In genomic region chr2:179437430-179437829, GRCh38 we compare ENCODE assay signal across 29 cellular contexts.
"Had no signal": no experiment of that assay in that cellular context is flagged by ENCODE, and none has a peak within 500 bp of the region (broad histone marks: within the 10 kb centered on the region; RNA-seq: fewer than 3 reads in every experiment).

No MANE protein-coding gene starts in this region.

- H3K27me3 Mint-ChIP-seq: progenitor cell of endocrine pancreas had no signal

- H3K36me3 ChIP-seq: ovary, right lobe of liver, sigmoid colon, stomach, thoracic aorta, thyroid gland, tibial nerve, upper lobe of left lung, vagina had no signal

- ATAC-seq: natural killer cell treated with Interleukin-12 subunit alpha and Interleukin-12 subunit beta and Interleukin-15 and Interleukin-18, amount 100 ng/mL, for 72 hours; psoas muscle; right cardiac atrium; right lobe of liver; stimulated activated effector memory CD8-positive, alpha-beta T cell treated with anti-CD3 and anti-CD28 coated beads, Interleukin-12 subunit alpha, Interleukin-12 subunit beta, amount 100 ng/mL, for 72 hours; stimulated activated naive B cell treated with anti-CD40 and anti-IgM and Interleukin-4, amounts not matched to agents 10 μg/mL and 1 μg/mL and 100 μg/mL, for 72 hours had no signal

- H3K27me3 ChIP-seq: ovary, right lobe of liver, sigmoid colon, stomach, thyroid gland, tibial nerve, upper lobe of left lung, vagina had no signal

- H3K4me3 Mint-ChIP-seq: natural killer cell treated with Interleukin-12 subunit alpha and Interleukin-12 subunit beta and Interleukin-15 and Interleukin-18, amount 100 ng/mL, for 72 hours; nephron progenitor cell; neural crest cell; stimulated activated effector memory CD8-positive, alpha-beta T cell treated with anti-CD3 and anti-CD28 coated beads, Interleukin-12 subunit alpha, Interleukin-12 subunit beta, amount 100 ng/mL, for 72 hours; stimulated activated naive B cell treated with anti-CD40 and anti-IgM and Interleukin-4, amounts not matched to agents 10 μg/mL and 1 μg/mL and 100 μg/mL, for 72 hours; stimulated activated naive CD8-positive, alpha-beta T cell treated with anti-CD3 and anti-CD28 coated beads, Interleukin-15, Interleukin-2, amounts not matched to agents 100 ng/mL and 50 ng/mL, for 24 hours had no signal

- H3K27ac ChIP-seq: ovary, parathyroid adenoma, psoas muscle, right lobe of liver, sigmoid colon, stomach, thoracic aorta, thyroid gland, tibial nerve, upper lobe of left lung, vagina had no signal

- H3K4me3 ChIP-seq: ovary, psoas muscle, right lobe of liver, sigmoid colon, stomach, thoracic aorta, thyroid gland, tibial nerve, upper lobe of left lung, vagina had no signal

- H3K36me3 Mint-ChIP-seq: natural killer cell treated with Interleukin-12 subunit alpha and Interleukin-12 subunit beta and Interleukin-15 and Interleukin-18, amount 100 ng/mL, for 72 hours; stimulated activated effector memory CD8-positive, alpha-beta T cell treated with anti-CD3 and anti-CD28 coated beads, Interleukin-12 subunit alpha, Interleukin-12 subunit beta, amount 100 ng/mL, for 72 hours; stimulated activated naive B cell treated with anti-CD40 and anti-IgM and Interleukin-4, amounts not matched to agents 10 μg/mL and 1 μg/mL and 100 μg/mL, for 72 hours had no signal

- H3K4me1 Mint-ChIP-seq: stimulated activated effector memory CD8-positive, alpha-beta T cell treated with anti-CD3 and anti-CD28 coated beads, Interleukin-12 subunit alpha, Interleukin-12 subunit beta, amount 100 ng/mL, for 72 hours; stimulated activated naive B cell treated with anti-CD40 and anti-IgM and Interleukin-4, amounts not matched to agents 10 μg/mL and 1 μg/mL and 100 μg/mL, for 72 hours had no signal

- H3K27ac Mint-ChIP-seq: natural killer cell treated with Interleukin-12 subunit alpha and Interleukin-12 subunit beta and Interleukin-15 and Interleukin-18, amount 100 ng/mL, for 72 hours; nephron progenitor cell; progenitor cell of endocrine pancreas; stimulated activated effector memory CD8-positive, alpha-beta T cell treated with anti-CD3 and anti-CD28 coated beads, Interleukin-12 subunit alpha, Interleukin-12 subunit beta, amount 100 ng/mL, for 72 hours; stimulated activated naive B cell treated with anti-CD40 and anti-IgM and Interleukin-4, amounts not matched to agents 10 μg/mL and 1 μg/mL and 100 μg/mL, for 72 hours; stimulated activated naive CD8-positive, alpha-beta T cell treated with anti-CD3 and anti-CD28 coated beads, Interleukin-15, Interleukin-2, amounts not matched to agents 100 ng/mL and 50 ng/mL, for 24 hours had no signal

- DNase-seq: nephron progenitor cell; occipital lobe; ovary; posterior cingulate gyrus; psoas muscle; right cardiac atrium; right lobe of liver; sigmoid colon; small intestine; stimulated activated CD4-positive, alpha-beta T cell treated with anti-CD3 and anti-CD28 coated beads, Interleukin-15, amount 100 ng/mL, for 24 hours; stimulated activated CD4-positive, alpha-beta T cell treated with anti-CD3 and anti-CD28 coated beads, Interleukin-2, amount 100 ng/mL, for 24 hours; stimulated activated CD4-positive, alpha-beta T cell treated with anti-CD3 and anti-CD28 coated beads, Interleukin-2, amount 100 ng/mL, for 48 hours; stimulated activated CD4-positive, alpha-beta T cell treated with anti-CD3 and anti-CD28 coated beads, Interleukin-4, amount 100 ng/mL, for 24 hours; stimulated activated naive B cell treated with anti-CD40 and anti-IgM and Interleukin-4, amounts not matched to agents 10 μg/mL and 1 μg/mL and 100 μg/mL, for 72 hours; stimulated activated naive CD4-positive, alpha-beta T cell treated with Interleukin-2 at 50 U/mL for 16 hours; stomach; thyroid gland; trophoblast cell; upper lobe of left lung had no signal

- H2AFZ ChIP-seq: parathyroid adenoma had no signal

- H3K4me1 ChIP-seq: parathyroid adenoma, psoas muscle, right lobe of liver, sigmoid colon, stomach, thyroid gland, tibial nerve, upper lobe of left lung, vagina had no signal

- FAIRE-seq: urothelium cell line had no signal

- H3K9me3 ChIP-seq: ovary, psoas muscle, right lobe of liver, sigmoid colon, stomach, thoracic aorta, thyroid gland, tibial nerve, upper lobe of left lung, vagina had no signal

- H3K9me3 Mint-ChIP-seq: natural killer cell treated with Interleukin-12 subunit alpha and Interleukin-12 subunit beta and Interleukin-15 and Interleukin-18, amount 100 ng/mL, for 72 hours; nephron progenitor cell; neural crest cell; stimulated activated effector memory CD8-positive, alpha-beta T cell treated with anti-CD3 and anti-CD28 coated beads, Interleukin-12 subunit alpha, Interleukin-12 subunit beta, amount 100 ng/mL, for 72 hours; stimulated activated naive B cell treated with anti-CD40 and anti-IgM and Interleukin-4, amounts not matched to agents 10 μg/mL and 1 μg/mL and 100 μg/mL, for 72 hours; stimulated activated naive CD8-positive, alpha-beta T cell treated with anti-CD3 and anti-CD28 coated beads, Interleukin-15, Interleukin-2, amounts not matched to agents 100 ng/mL and 50 ng/mL, for 24 hours had no signal

- H3K79me2 ChIP-seq: parathyroid adenoma had no signal

- H3K9ac ChIP-seq: parathyroid adenoma had no signal
